12 cellular contexts compared by ENCODE assay signal in the genomic region with DNA sequence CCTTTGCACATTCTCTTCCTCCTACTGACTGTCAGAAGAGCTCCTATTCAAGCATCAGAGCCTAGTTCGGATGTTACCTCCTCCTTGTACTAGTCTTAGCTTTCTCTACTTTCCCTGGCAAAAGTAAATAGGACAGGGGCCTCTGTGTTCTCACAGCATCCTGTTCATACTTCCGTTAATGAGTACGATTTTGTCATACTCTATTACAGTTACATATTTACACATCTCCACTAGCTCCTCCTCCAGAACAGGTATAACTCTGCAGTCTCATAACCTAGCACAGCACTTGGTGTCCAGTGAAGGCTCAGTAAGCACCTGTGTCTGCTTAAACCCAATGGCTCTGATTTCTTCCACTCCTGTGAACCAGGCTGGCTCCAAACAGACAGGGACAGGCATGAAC. TPM values are rescaled to one million over a fixed set of nuclear protein-coding genes. Genes with fewer than 3 reads are reported as not detected.
A peak's percentile ranks its signal among the peaks of the same experiment; 100 is the strongest.
DNase-seq lines count a peak whose midpoint lies in the region; ATAC-seq and TF ChIP-seq lines count a peak whose summit lies in the region.
"Had no signal": no experiment of that assay in that cellular context is flagged by ENCODE, and none has a peak within 500 bp of the region (broad histone marks: within the 10 kb centered on the region; RNA-seq: fewer than 3 reads in every experiment).

No MANE protein-coding gene starts in this region.

- peak overlapping the region; percentile 76 for H3K27ac Mint-ChIP-seq in CD8-positive, alpha-beta T cell
- peak overlapping the region; percentile 3 for H3K27ac Mint-ChIP-seq in progenitor cell of endocrine pancreas
- no peak overlapping the region for H3K27ac Mint-ChIP-seq in nephron progenitor cell

- intact Hi-C loops in CD8-positive, alpha-beta T cell (cut with DNase I, micrococcal nuclease), result no loop called here

- H3K4me3 ChIP-seq in CD8-positive, alpha-beta T cell (ENCODE audit: low read depth, low read length), result no peak overlapping the region
- H3K4me3 ChIP-seq in duodenal mucosa (ENCODE audit: low read depth in 1 of 2, low read length in 2 of 2), result no peak overlapping the region

- DNase-seq in CD8-positive, alpha-beta T cell, result no peak
- peak; percentile 48 for DNase-seq in NOMO-1 treated with DMSO at 0.1 percent for 48 hours (lab: John Stamatoyannopoulos, UW; ENCODE audit: unreplicated experiment)
- DNase-seq in progenitor cell of endocrine pancreas (ENCODE audit: low spot score, unreplicated experiment), result no peak
- DNase-seq in A172 (ENCODE audit: low spot score), result no peak
- no peak for DNase-seq in nephron progenitor cell
- DNase-seq: cerebellar nuclear complex, EL, NCI-H1694 treated with DMSO at 0.1 percent for 48 hours, T1000 had no signal

- H3K9ac ChIP-seq in duodenal mucosa (ENCODE audit: low read depth in 1 of 2, low read length in 2 of 2), result peak overlapping the region; percentile 9 to 43

- H3K9me3 Mint-ChIP-seq in CD8-positive, alpha-beta T cell, result no peaks in the 10 kb centered on the region
- no peaks in the 10 kb centered on the region for H3K9me3 Mint-ChIP-seq in progenitor cell of endocrine pancreas (ENCODE audit: low read depth)
- no peaks in the 10 kb centered on the region for H3K9me3 Mint-ChIP-seq in nephron progenitor cell

- peaks cover 76% of the 10 kb centered on the region for H3K4me1 Mint-ChIP-seq in CD8-positive, alpha-beta T cell (ENCODE audit: low read depth)
- H3K4me1 Mint-ChIP-seq in progenitor cell of endocrine pancreas (ENCODE audit: low read depth) (peaks cover 51% of the 10 kb centered on the region), nephron progenitor cell (peaks cover 56% of the 10 kb centered on the region)

- H3K9me3 ChIP-seq in CD8-positive, alpha-beta T cell (ENCODE audit: low read length), result no peaks in the 10 kb centered on the region
- H3K9me3 ChIP-seq in duodenal mucosa (ENCODE audit: control insufficient read depth in 1 of 2, low read length in 2 of 2), result no peaks in the 10 kb centered on the region

- CTCF ChIA-PET in CD8-positive, alpha-beta T cell (lab: Charles Lee), result interaction anchor here (1.0 to 1.9 kb wide), 3 partner anchors 12 to 35 kb away, joined by 3 to 7 read pairs (median 7); no protein-coding TSS in a partner anchor

- H3K36me3 ChIP-seq in CD8-positive, alpha-beta T cell (ENCODE audit: insufficient read depth, low read length), result no peaks in the 10 kb centered on the region
- H3K36me3 ChIP-seq in duodenal mucosa (ENCODE audit: control insufficient read depth in 1 of 2, insufficient read depth in 2 of 2, low read length in 2 of 2), result peaks cover 0 to 11% of the 10 kb centered on the region in 2 donors

- peaks cover 46% of the 10 kb centered on the region for H3K36me3 Mint-ChIP-seq in CD8-positive, alpha-beta T cell
- H3K36me3 Mint-ChIP-seq in progenitor cell of endocrine pancreas (ENCODE audit: insufficient read depth) (peaks cover 7% of the 10 kb centered on the region), nephron progenitor cell (ENCODE audit: low read depth) (peaks cover 14% of the 10 kb centered on the region)

- POLR2A ChIA-PET in CD8-positive, alpha-beta T cell (lab: Charles Lee), result interaction anchor here (4.0 kb wide), 1 partner anchor 35 kb away, joined by 30 read pairs; no protein-coding TSS in a partner anchor

- no peak overlapping the region for H3K27ac ChIP-seq in CD8-positive, alpha-beta T cell (ENCODE audit: low read depth, low read length)
- H3K27ac ChIP-seq in duodenal mucosa (ENCODE audit: low read depth, low read length), result no peak overlapping the region

- H3K4me3 Mint-ChIP-seq in CD8-positive, alpha-beta T cell, result peak overlapping the region; percentile 40
- H3K4me3 Mint-ChIP-seq in progenitor cell of endocrine pancreas (ENCODE audit: low read depth), result no peak overlapping the region
- H3K4me3 Mint-ChIP-seq in nephron progenitor cell, result no peak overlapping the region

- no peaks in the 10 kb centered on the region for H3K27me3 Mint-ChIP-seq in CD8-positive, alpha-beta T cell (ENCODE audit: low read depth)
- H3K27me3 Mint-ChIP-seq in progenitor cell of endocrine pancreas, result no peaks in the 10 kb centered on the region
- no peaks in the 10 kb centered on the region for H3K27me3 Mint-ChIP-seq in nephron progenitor cell (ENCODE audit: low read depth, poor library complexity)

- no peak for TF ChIP-seq CTCF in CD8-positive, alpha-beta T cell (IDR thresholded peaks at IDR 0.05)
- TF ChIP-seq CTCF in progenitor cell of endocrine pancreas (IDR thresholded peaks at IDR 0.05; ENCODE audit: unreplicated experiment), result no peak
- TF ChIP-seq CTCF in nephron progenitor cell (IDR thresholded peaks at IDR 0.05), result no peak

- peaks cover 57% of the 10 kb centered on the region for H3K4me1 ChIP-seq in CD8-positive, alpha-beta T cell (ENCODE audit: insufficient read depth, low read length)
- H3K4me1 ChIP-seq in duodenal mucosa (ENCODE audit: control insufficient read depth in 1 of 2, insufficient read depth in 2 of 2, low read length in 2 of 2), result peaks cover 46 to 50% of the 10 kb centered on the region in 2 donors

- ATAC-seq in CD8-positive, alpha-beta T cell, result no peak
- no peak for ATAC-seq in GM19395 (IDR thresholded peaks at IDR 0.05; ENCODE audit: unreplicated experiment)
- ATAC-seq in GM18868 (IDR thresholded peaks at IDR 0.05; ENCODE audit: unreplicated experiment), result no peak

- no peaks in the 10 kb centered on the region for H3K27me3 ChIP-seq in CD8-positive, alpha-beta T cell (ENCODE audit: insufficient read depth, low read length)
- no peaks in the 10 kb centered on the region for H3K27me3 ChIP-seq in duodenal mucosa (ENCODE audit: control insufficient read depth in 1 of 2, insufficient read depth in 2 of 2, low read length in 2 of 2)

RNA-seq across cellular contexts. Expression of a gene that starts 7.0 kb away (rescaled TPM):
- 10 to 100 TPM; 59.2 to 62.8 TPM for total RNA-seq in CD8-positive, alpha-beta T cell
- 77.2 and 79.6 TPM in 2 replicates for total RNA-seq in progenitor cell of endocrine pancreas
- 33.4 and 44.9 TPM in 2 replicates for total RNA-seq in A172 (2014; rRNA removed; shearing (Covaris generic))
